ENCODE assay signal across 1 cellular context in the genomic region with DNA sequence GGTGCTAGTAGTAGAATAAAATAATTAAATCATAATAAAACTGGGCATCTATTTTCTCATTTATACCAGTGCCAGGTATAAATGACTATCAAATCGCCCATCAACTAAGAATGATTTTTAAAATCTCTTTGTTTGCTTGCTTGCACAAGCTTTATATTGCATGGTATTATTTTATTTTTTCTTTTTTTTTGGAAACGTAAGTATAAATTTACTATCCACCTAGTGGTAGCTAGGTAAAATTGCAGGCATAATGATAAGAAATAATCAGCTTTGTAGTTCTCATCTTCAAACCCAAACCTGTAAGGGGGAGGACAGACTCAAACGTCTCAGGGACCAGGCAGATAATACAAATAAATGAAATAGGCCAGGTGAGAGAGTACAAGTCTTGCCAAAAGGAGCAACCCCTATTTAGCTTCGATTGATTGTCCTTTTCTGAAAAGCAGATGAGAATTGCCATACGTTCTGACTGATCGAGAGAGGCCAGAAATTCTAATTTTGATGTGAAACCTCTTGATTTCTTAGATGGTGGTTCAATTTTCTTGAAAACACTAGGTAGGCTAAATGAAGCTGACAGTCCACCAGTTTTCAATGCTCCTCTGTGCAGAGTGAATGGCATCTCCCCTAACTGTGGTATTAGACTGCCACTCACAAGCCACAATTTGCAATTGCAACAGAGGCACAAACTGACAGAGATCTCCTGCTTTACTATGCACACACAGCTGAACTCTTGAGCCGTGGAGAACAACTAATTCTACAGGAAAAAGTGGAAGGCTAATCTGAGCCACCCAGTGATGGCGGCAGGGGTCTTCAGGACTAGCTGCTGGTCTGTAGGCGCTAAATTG.
TF ChIP-seq lines count a peak whose summit lies in the region.

No MANE protein-coding gene starts in this region.

TF ChIP-seq in HepG2, 621 proteins besides CTCF, POLR2A, EP300 and RAD21 (continued from another document):
- TF ChIP-seq, protein P1, sequence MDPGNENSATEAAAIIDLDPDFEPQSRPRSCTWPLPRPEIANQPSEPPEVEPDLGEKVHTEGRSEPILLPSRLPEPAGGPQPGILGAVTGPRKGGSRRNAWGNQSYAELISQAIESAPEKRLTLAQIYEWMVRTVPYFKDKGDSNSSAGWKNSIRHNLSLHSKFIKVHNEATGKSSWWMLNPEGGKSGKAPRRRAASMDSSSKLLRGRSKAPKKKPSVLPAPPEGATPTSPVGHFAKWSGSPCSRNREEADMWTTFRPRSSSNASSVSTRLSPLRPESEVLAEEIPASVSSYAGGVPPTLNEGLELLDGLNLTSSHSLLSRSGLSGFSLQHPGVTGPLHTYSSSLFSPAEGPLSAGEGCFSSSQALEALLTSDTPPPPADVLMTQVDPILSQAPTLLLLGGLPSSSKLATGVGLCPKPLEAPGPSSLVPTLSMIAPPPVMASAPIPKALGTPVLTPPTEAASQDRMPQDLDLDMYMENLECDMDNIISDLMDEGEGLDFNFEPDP (CRISPR knock-in tag; conservative IDR thresholded peaks at IDR 0.05): no peak
- TF ChIP-seq NR2C2 (CRISPR knock-in tag; IDR thresholded peaks at IDR 0.05; ENCODE audit: borderline replicate concordance) (no peak), ZMAT3 (CRISPR knock-in tag; conservative IDR thresholded peaks at IDR 0.05) (no peak), TARDBP (CRISPR knock-in tag; IDR thresholded peaks at IDR 0.05) (no peak)
- TF ChIP-seq, protein P2, sequence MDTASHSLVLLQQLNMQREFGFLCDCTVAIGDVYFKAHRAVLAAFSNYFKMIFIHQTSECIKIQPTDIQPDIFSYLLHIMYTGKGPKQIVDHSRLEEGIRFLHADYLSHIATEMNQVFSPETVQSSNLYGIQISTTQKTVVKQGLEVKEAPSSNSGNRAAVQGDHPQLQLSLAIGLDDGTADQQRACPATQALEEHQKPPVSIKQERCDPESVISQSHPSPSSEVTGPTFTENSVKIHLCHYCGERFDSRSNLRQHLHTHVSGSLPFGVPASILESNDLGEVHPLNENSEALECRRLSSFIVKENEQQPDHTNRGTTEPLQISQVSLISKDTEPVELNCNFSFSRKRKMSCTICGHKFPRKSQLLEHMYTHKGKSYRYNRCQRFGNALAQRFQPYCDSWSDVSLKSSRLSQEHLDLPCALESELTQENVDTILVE (CRISPR knock-in tag; IDR thresholded peaks at IDR 0.05): no peak
- TF ChIP-seq, protein P3, sequence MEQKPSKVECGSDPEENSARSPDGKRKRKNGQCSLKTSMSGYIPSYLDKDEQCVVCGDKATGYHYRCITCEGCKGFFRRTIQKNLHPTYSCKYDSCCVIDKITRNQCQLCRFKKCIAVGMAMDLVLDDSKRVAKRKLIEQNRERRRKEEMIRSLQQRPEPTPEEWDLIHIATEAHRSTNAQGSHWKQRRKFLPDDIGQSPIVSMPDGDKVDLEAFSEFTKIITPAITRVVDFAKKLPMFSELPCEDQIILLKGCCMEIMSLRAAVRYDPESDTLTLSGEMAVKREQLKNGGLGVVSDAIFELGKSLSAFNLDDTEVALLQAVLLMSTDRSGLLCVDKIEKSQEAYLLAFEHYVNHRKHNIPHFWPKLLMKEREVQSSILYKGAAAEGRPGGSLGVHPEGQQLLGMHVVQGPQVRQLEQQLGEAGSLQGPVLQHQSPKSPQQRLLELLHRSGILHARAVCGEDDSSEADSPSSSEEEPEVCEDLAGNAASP (CRISPR knock-in tag; IDR thresholded peaks at IDR 0.05; ENCODE audit: borderline replicate concordance): no peak
TF ChIP-seq in HepG2: peak in this region for 0.
